ENCODE assay signal across 10 cellular contexts in the genomic region with DNA sequence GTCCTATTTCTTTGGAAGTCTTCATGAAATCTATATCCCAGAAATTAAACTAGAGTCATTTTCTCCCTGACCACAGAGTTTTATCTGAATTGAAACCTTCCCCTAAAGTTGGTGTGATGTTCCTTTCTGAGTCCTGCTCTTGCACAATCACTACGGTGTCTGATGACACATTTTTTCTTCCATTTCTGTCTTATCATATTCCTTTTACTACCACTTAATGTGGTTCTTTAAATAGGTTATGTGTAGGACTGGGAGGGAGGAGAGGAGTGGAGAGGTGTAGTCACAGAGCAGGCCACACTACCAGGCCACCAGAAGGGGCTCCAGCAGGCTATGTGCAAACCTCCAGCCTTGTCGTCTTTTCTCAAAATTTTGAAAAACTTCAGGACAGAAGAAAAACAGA. TPM values are rescaled to one million over a fixed set of nuclear protein-coding genes. Genes with fewer than 3 reads are reported as not detected.
DNase-seq lines count a peak whose midpoint lies in the region; ATAC-seq, FAIRE-seq and TF ChIP-seq lines count a peak whose summit lies in the region.
"Had no signal": no experiment of that assay in that cellular context is flagged by ENCODE, and none has a peak within 500 bp of the region (broad histone marks: within the 10 kb centered on the region; RNA-seq: fewer than 3 reads in every experiment).

No MANE protein-coding gene starts in this region.

- 94% methylated on average over 2 of the region's 2 CpGs; no CpG with 5 or more reads in 1 of the 2 experiments for WGBS in H1 (ENCODE audit: extremely low coverage in 1 of 2, insufficient coverage in 1 of 2, insufficient read length in 1 of 2, insufficient replicate concordance in 2 of 2, low coverage in 1 of 2, low lambda C conversion rate in 2 of 2, missing lambda C conversion rate in 1 of 2), 2 experiments

- H3K4me3 ChIP-seq in NB4 (ENCODE audit: low read depth, low read length) (no peak overlapping the region), H1 (ENCODE audit: extremely low read depth in 1 of 4, insufficient read depth in 2 of 4, low read depth in 3 of 4, low read length in 4 of 4) (no peak overlapping the region), skeletal muscle tissue (ENCODE audit: low read length in 3 of 3) (no peak overlapping the region)

- H3K27me3 ChIP-seq in H1 (replicated peaks in 1 of 4; ENCODE audit: control insufficient read depth in 3 of 4, extremely low read depth in 1 of 4, insufficient read depth in 3 of 4, low read length in 3 of 4) (no peaks in the 10 kb centered on the region), skeletal muscle tissue (ENCODE audit: control insufficient read depth in 3 of 3, insufficient read depth in 3 of 3, low read length in 3 of 3) (no peaks in the 10 kb centered on the region)

- TF ChIP-seq RAD21 in H1 (IDR thresholded peaks at IDR 0.05 in 1 of 2, conservative IDR thresholded peaks at IDR 0.05 in 1 of 2; ENCODE audit: low read depth in 2 of 2, low read length in 2 of 2), result no peak

- TF ChIP-seq POLR2A in NB4 (IDR thresholded peaks at IDR 0.05; ENCODE audit: extremely low read depth, insufficient read length) (no peak), H1 (IDR thresholded peaks at IDR 0.05; ENCODE audit: control extremely low read depth in 1 of 2, low read depth in 2 of 2, low read length in 2 of 2) (no peak)

- H3K36me3 ChIP-seq in H1 (ENCODE audit: control insufficient read depth in 2 of 4, insufficient read depth in 4 of 4, low read length in 3 of 4) (no peaks in the 10 kb centered on the region), skeletal muscle tissue (ENCODE audit: control insufficient read depth in 3 of 3, insufficient read depth in 3 of 3, low read length in 3 of 3) (no peaks in the 10 kb centered on the region)

- H3K79me1 ChIP-seq in H1 (ENCODE audit: low read depth, low read length), result no peaks in the 10 kb centered on the region

- peaks cover 2% of the 10 kb centered on the region; the same call in 1 of the 2 replicates for H3K23me2 ChIP-seq in H1 (ENCODE audit: low read depth, low read length)

- H3K56ac ChIP-seq in H1 (replicated peaks; ENCODE audit: insufficient read length, low read depth, low read length), result no peak overlapping the region

- no peak overlapping the region for H3K4ac ChIP-seq in H1 (replicated peaks; ENCODE audit: insufficient read length, low read depth, low read length)

- no peak overlapping the region for H2AK5ac ChIP-seq in H1 (ENCODE audit: low read depth, low read length)

- ATAC-seq in GM18519 (IDR thresholded peaks at IDR 0.05; ENCODE audit: low FRiP score, unreplicated experiment), result no peak

- POLR2A ChIA-PET in H1 (lab: Charles Lee; ENCODE audit: partially characterized antibody), result no interaction called here

- H2BK120ac ChIP-seq in H1 (replicated peaks; ENCODE audit: low read depth, low read length), result no peak overlapping the region

- H3K18ac ChIP-seq in H1 (ENCODE audit: extremely low read depth, low read length), result no peak overlapping the region

- no peak overlapping the region for H2BK15ac ChIP-seq in H1 (ENCODE audit: low read length)

- no peak overlapping the region for H2AFZ ChIP-seq in H1 (ENCODE audit: low read length)

- H3K23ac ChIP-seq in H1 (ENCODE audit: insufficient read length), result no peak overlapping the region

- no peak overlapping the region for H3K27ac ChIP-seq in H1 (ENCODE audit: low read depth, low read length)
- H3K27ac ChIP-seq in skeletal muscle tissue (ENCODE audit: low read depth, low read length), result peak overlapping the region; percentile 64

- TF ChIP-seq EP300 in H1 (IDR thresholded peaks at IDR 0.05; ENCODE audit: borderline replicate concordance in 1 of 2, low read depth in 2 of 2, low read length in 2 of 2), result no peak

- H3K9me3 ChIP-seq in H1 (ENCODE audit: insufficient read depth in 2 of 2, low read depth in 1 of 2, low read length in 1 of 2), result no peaks in the 10 kb centered on the region
- H3K9me3 ChIP-seq in skeletal muscle tissue (ENCODE audit: control insufficient read depth in 3 of 3, low read length in 3 of 3), result no peaks in the 10 kb centered on the region

- no peaks in the 10 kb centered on the region for H4K20me1 ChIP-seq in H1 (replicated peaks in 1 of 2; ENCODE audit: control insufficient read depth in 1 of 2, insufficient read depth in 2 of 2, low read length in 2 of 2)

- TF ChIP-seq CTCF in NB4 (IDR thresholded peaks at IDR 0.05; ENCODE audit: low read depth, low read length), result no peak
- no peak for TF ChIP-seq CTCF in H1 (IDR thresholded peaks at IDR 0.05; ENCODE audit: control extremely low read depth in 1 of 3, insufficient read depth in 1 of 3, low read depth in 1 of 3, low read length in 3 of 3)

- H2BK12ac ChIP-seq in H1 (ENCODE audit: low read depth, low read length), result no peak overlapping the region

- H2BK20ac ChIP-seq in H1 (ENCODE audit: low read length), result no peak overlapping the region

- no peak for FAIRE-seq in H1 (lab: Jason Lieb, UNC)

- CTCF ChIA-PET in H1 (lab: Charles Lee; ENCODE audit: partially characterized antibody), result interaction anchor here (0.6 to 2.7 kb wide), 7 partner anchors 18 to 286 kb away, joined by 3 to 9 read pairs (median 3); no protein-coding TSS in a partner anchor

- no peak overlapping the region for H2BK5ac ChIP-seq in H1 (ENCODE audit: low read depth, low read length)

- no peak overlapping the region for H4K8ac ChIP-seq in H1 (ENCODE audit: extremely low read depth, insufficient read depth, low read length)

- H3K79me2 ChIP-seq in H1 (ENCODE audit: control insufficient read depth in 1 of 2, insufficient read depth in 2 of 2, low read length in 2 of 2), result no peaks in the 10 kb centered on the region

- H3K9ac ChIP-seq in H1 (replicated peaks in 1 of 4; ENCODE audit: extremely low read depth in 1 of 4, low read depth in 3 of 4, low read length in 3 of 4) (no peak overlapping the region), skeletal muscle tissue (ENCODE audit: low read depth in 1 of 3, low read length in 3 of 3) (no peak overlapping the region)

- DNase-seq in activated CD4-positive, alpha-beta T cell treated with anti-CD3 and anti-CD28 coated beads, Interleukin-2, amount 50 U/mL, for 48 hours, result peak; percentile 8 to 27
- no peak for DNase-seq in activated CD4-positive, alpha-beta T cell treated with anti-CD3 and anti-CD28 coated beads, Interleukin-2, amount 50 U/mL, for 1 hour
- DNase-seq in NB4 (ENCODE audit: low read depth) (peak; percentile 74), H1 (ENCODE audit: low read depth in 1 of 2, low spot score in 2 of 2) (no peak), DMS114 treated with DMSO at 0.1 percent for 48 hours (lab: John Stamatoyannopoulos, UW; ENCODE audit: unreplicated experiment) (no peak), D341Med (ENCODE audit: low spot score) (no peak)
- DNase-seq: erythroblast, NCI-H510A treated with DMSO at 0.1 percent for 48 hours had no signal

- no peak overlapping the region for H3K14ac ChIP-seq in H1 (ENCODE audit: insufficient read length)

- no peak overlapping the region for H4K5ac ChIP-seq in H1 (ENCODE audit: insufficient read length, low read depth, low read length)

- H3K4me1 ChIP-seq in H1 (replicated peaks in 1 of 4; ENCODE audit: control insufficient read depth in 3 of 4, insufficient read depth in 4 of 4, low read length in 3 of 4) (peaks cover 7 to 24% (median 16%) of the 10 kb centered on the region in 4 experiments), skeletal muscle tissue (ENCODE audit: control insufficient read depth in 3 of 3, insufficient read depth in 3 of 3, low read length in 3 of 3) (peaks cover 8 to 36% (median 33%) of the 10 kb centered on the region in 3 donors)

- no peak overlapping the region for H4K91ac ChIP-seq in H1 (replicated peaks; ENCODE audit: insufficient read length, low read length)

- H3K4me2 ChIP-seq in H1 (ENCODE audit: insufficient read depth in 1 of 2, low read depth in 2 of 2, low read length in 2 of 2), result no peak overlapping the region

TF ChIP-seq in H1, 55 proteins besides CTCF, POLR2A, EP300 and RAD21:
- TF ChIP-seq CEBPB (IDR thresholded peaks at IDR 0.05; ENCODE audit: low read depth, low read length), result peak; percentile 23; the same call in 1 of the 2 replicates
- no peak for TF ChIP-seq JUND (IDR thresholded peaks at IDR 0.05; ENCODE audit: low read length)

RNA-seq across cellular contexts. Expression of a gene that starts 39.7 kb away (rescaled TPM):
- 3.3 and 4.0 TPM in 2 replicates for total RNA-seq in H1 (2021; fragmentation: NEBNext Ultra II Directional; extraction: Animal tissue kit (Norgen Biotek cat#: 25700))
- 1.6 and 2.6 TPM in 2 replicates for polyA plus RNA-seq in H1 (2011; rRNA removed)
- 1.9 TPM for polyA plus RNA-seq in H1 (2011; cell fraction: cytosol; rRNA removed)
- polyA plus RNA-seq in H1 (2011; cell fraction: nucleus; rRNA removed), result 6.1 TPM
- polyA plus RNA-seq in H1 (2012, experiment 1 of 2), result 1.2 to 1.8 TPM (median 1.6 TPM) in 4 replicates
- polyA plus RNA-seq in H1 (2012, experiment 2 of 2), result 0.08 TPM
- 1.8 TPM for polyA plus RNA-seq in H1 (2013, experiment 1 of 2)
- 1.4 TPM for polyA plus RNA-seq in H1 (2013, experiment 2 of 2)
- 4.8 and 7.9 TPM in 2 replicates for polyA minus RNA-seq in H1 (2011; rRNA and poly(A)+ RNA removed)
- polyA minus RNA-seq in H1 (2011; cell fraction: cytosol; rRNA and poly(A)+ RNA removed), result 5.8 TPM
- 10.1 TPM for polyA minus RNA-seq in H1 (2011; cell fraction: nucleus; rRNA and poly(A)+ RNA removed)
- 30.8 TPM for total RNA-seq in skeletal muscle tissue

Comparison
In these comparisons a context has a peak if more than half of its experiments do, and no peak if none do; other contexts are left out.
1. DNase-seq: peak in activated CD4-positive, alpha-beta T cell treated with anti-CD3 and anti-CD28 coated beads, Interleukin-2, amount 50 U/mL, for 48 hours (2 of 2) and NB4 (single experiment); none in activated CD4-positive, alpha-beta T cell treated with anti-CD3 and anti-CD28 coated beads, Interleukin-2, amount 50 U/mL, for 1 hour (single experiment), H1 (0 of 2), DMS114 treated with DMSO at 0.1 percent for 48 hours (single experiment) and D341Med (single experiment).